Comparison of ENCODE assay signal across 16 cellular contexts in genomic region chr7:69342154-69342884, GRCh38.
"Had no signal": no experiment of that assay in that cellular context is flagged by ENCODE, and none has a peak within 500 bp of the region (broad histone marks: within the 10 kb centered on the region; RNA-seq: fewer than 3 reads in every experiment).

No MANE protein-coding gene starts in this region.

- H3K27ac ChIP-seq: adrenal gland, foreskin keratinocyte, hepatocyte had no signal

- H3K4me3 ChIP-seq: adrenal gland, hepatocyte had no signal

- H3K9me3 ChIP-seq: adrenal gland had no signal

- H3K36me3 ChIP-seq: adrenal gland had no signal

- H3K27me3 ChIP-seq: adrenal gland, foreskin keratinocyte, hepatocyte had no signal

- DNase-seq: activated CD4-positive, alpha-beta T cell treated with anti-CD3 and anti-CD28 coated beads for 48 hours; activated CD4-positive, CD25-positive, alpha-beta regulatory T cell; activated CD8-positive, alpha-beta T cell treated with anti-CD3 and anti-CD28 coated beads, Interleukin-2, amount 10 ng/mL, durations not matched to agents 7 days and 5 days; activated effector memory CD4-positive, alpha-beta T cell treated with anti-CD3 and anti-CD28 coated beads, Interleukin-2, amount 50 U/mL, for 16 hours; activated T-cell treated with anti-CD3 and anti-CD28 coated beads, Interleukin-2, amount 50 U/mL, for 4 hours; adrenal gland; effector memory CD8-positive, alpha-beta T cell; left colon; midbrain; nephron progenitor cell; nucleus accumbens; stimulated activated naive B cell treated with anti-CD40 and anti-IgM and Interleukin-4, amounts not matched to agents 10 μg/mL and 1 μg/mL and 100 μg/mL, for 72 hours; T-helper 1 cell; T-helper 9 cell had no signal

- ATAC-seq: activated CD8-positive, alpha-beta T cell treated with anti-CD3 and anti-CD28 coated beads, Interleukin-2, amount 10 ng/mL, durations not matched to agents 7 days and 5 days; activated T-cell treated with anti-CD3 and anti-CD28 coated beads, Interleukin-2, amount 50 U/mL, for 4 hours; effector memory CD8-positive, alpha-beta T cell; foreskin keratinocyte; left colon; stimulated activated naive B cell treated with anti-CD40 and anti-IgM and Interleukin-4, amounts not matched to agents 10 μg/mL and 1 μg/mL and 100 μg/mL, for 72 hours had no signal

- H3K4me1 ChIP-seq: adrenal gland, foreskin keratinocyte had no signal

- H2AFZ ChIP-seq: hepatocyte had no signal

- H3K4me2 ChIP-seq: hepatocyte had no signal
